8 cellular contexts compared by ENCODE assay signal in genomic region chr9:120928720-120929389, GRCh38. TPM values are rescaled to one million over a fixed set of nuclear protein-coding genes. Genes with fewer than 3 reads are reported as not detected.
DNase-seq lines count a peak whose midpoint lies in the region; ATAC-seq lines count a peak whose summit lies in the region.

No MANE protein-coding gene starts in this region.

- POLR2A ChIA-PET in activated CD4-positive, alpha-beta memory T cell treated with anti-CD3 and anti-CD28 coated beads for 36 hours (lab: Charles Lee), result interaction anchor here (0.8 to 11.5 kb wide), 11 partner anchors 6 to 145 kb away, joined by 3 to 237 read pairs (median 6); no protein-coding TSS in a partner anchor

- peak overlapping the region; percentile 100 for H3K27ac ChIP-seq in effector memory CD4-positive, alpha-beta T cell (ENCODE audit: insufficient read depth, low read length, poor library complexity, severe bottlenecking)

- H3K4me3 Mint-ChIP-seq in activated CD4-positive, alpha-beta memory T cell treated with anti-CD3 and anti-CD28 coated beads for 36 hours, result peak overlapping the region; percentile 80
- H3K4me3 Mint-ChIP-seq in memory B cell, result peak overlapping the region; percentile 82

- no peaks in the 10 kb centered on the region; the same call in 1 of the 2 replicates for H3K36me3 ChIP-seq in H7 (replicated peaks; ENCODE audit: control insufficient read depth, insufficient read depth, low read length)
- H3K36me3 ChIP-seq in effector memory CD4-positive, alpha-beta T cell (ENCODE audit: control insufficient read depth, insufficient read depth, low read length), result no peaks in the 10 kb centered on the region

- H3K36me3 Mint-ChIP-seq in activated CD4-positive, alpha-beta memory T cell treated with anti-CD3 and anti-CD28 coated beads for 36 hours, result peaks cover 23% of the 10 kb centered on the region
- peaks cover 2% of the 10 kb centered on the region for H3K36me3 Mint-ChIP-seq in memory B cell

- peaks cover 7% of the 10 kb centered on the region for H3K27me3 ChIP-seq in H7 (ENCODE audit: control insufficient read depth, insufficient read depth, low read length)
- no peaks in the 10 kb centered on the region for H3K27me3 ChIP-seq in effector memory CD4-positive, alpha-beta T cell (replicated peaks; ENCODE audit: control insufficient read depth, insufficient read depth, low read length, poor library complexity, severe bottlenecking)

- H3K9me3 ChIP-seq in effector memory CD4-positive, alpha-beta T cell (ENCODE audit: control insufficient read depth, low read length), result no peaks in the 10 kb centered on the region

- H3K4me1 Mint-ChIP-seq in activated CD4-positive, alpha-beta memory T cell treated with anti-CD3 and anti-CD28 coated beads for 36 hours (ENCODE audit: low read depth), result peaks cover 66% of the 10 kb centered on the region
- H3K4me1 Mint-ChIP-seq in memory B cell, result peaks cover 48% of the 10 kb centered on the region

- no peaks in the 10 kb centered on the region for H3K27me3 Mint-ChIP-seq in activated CD4-positive, alpha-beta memory T cell treated with anti-CD3 and anti-CD28 coated beads for 36 hours
- no peaks in the 10 kb centered on the region for H3K27me3 Mint-ChIP-seq in memory B cell

- peaks cover 88% of the 10 kb centered on the region for H3K4me1 ChIP-seq in effector memory CD4-positive, alpha-beta T cell (ENCODE audit: control insufficient read depth, insufficient read depth, low read length, poor library complexity, severe bottlenecking)

- H3K27ac Mint-ChIP-seq in activated CD4-positive, alpha-beta memory T cell treated with anti-CD3 and anti-CD28 coated beads for 36 hours, result peak overlapping the region; percentile 99
- peak overlapping the region; percentile 96 for H3K27ac Mint-ChIP-seq in memory B cell

- DNase-seq in H7, result peak; percentile 95
- DNase-seq in NCI-H146 (lab: John Stamatoyannopoulos, UW), result peak; percentile 53
- peak; percentile 86 for DNase-seq in activated CD4-positive, alpha-beta memory T cell treated with anti-CD3 and anti-CD28 coated beads for 36 hours
- peak; percentile 64 to 70 (median 67) for DNase-seq in effector memory CD4-positive, alpha-beta T cell
- DNase-seq in memory B cell (ENCODE audit: low spot score in 2 of 2), result peak; percentile 52 to 72
- peak; percentile 84 for DNase-seq in stimulated activated CD8-positive, alpha-beta memory T cell treated with anti-CD3 and anti-CD28 coated beads, Interleukin-4, amount 100 ng/mL, for 48 hours
- DNase-seq in cortex of kidney (lab: John Stamatoyannopoulos, UW), result no peak

- peaks cover 2% of the 10 kb centered on the region for H3K9me3 Mint-ChIP-seq in activated CD4-positive, alpha-beta memory T cell treated with anti-CD3 and anti-CD28 coated beads for 36 hours
- no peaks in the 10 kb centered on the region for H3K9me3 Mint-ChIP-seq in memory B cell

- intact Hi-C loops in activated CD4-positive, alpha-beta memory T cell treated with anti-CD3 and anti-CD28 coated beads for 36 hours (cut with micrococcal nuclease), result loop anchor here (5.0 to 10.0 kb wide), 2 partner anchors 273 to 426 kb away; partner anchors contain the start of gene RAB14

- H3K4me3 ChIP-seq in GM08714 (ENCODE audit: low read length), result peak overlapping the region; percentile 82
- peak overlapping the region; percentile 64 for H3K4me3 ChIP-seq in H7 (ENCODE audit: insufficient read depth, low read depth, low read length)
- H3K4me3 ChIP-seq in effector memory CD4-positive, alpha-beta T cell (ENCODE audit: insufficient read depth, low read depth, low read length, poor library complexity, severe bottlenecking), result peak overlapping the region; percentile 71

- CTCF ChIA-PET in activated CD4-positive, alpha-beta memory T cell treated with anti-CD3 and anti-CD28 coated beads for 36 hours (lab: Charles Lee), result interaction anchor here (0.7 to 1.9 kb wide), 6 partner anchors 9 to 172 kb away, joined by 3 to 5 read pairs (median 4); no protein-coding TSS in a partner anchor

- ATAC-seq in memory B cell (ENCODE audit: low read depth), result peak; percentile 39

RNA-seq across cellular contexts. Expression of gene TRAF1, which starts 2.3 kb away (rescaled TPM):
- total RNA-seq in H7 (2014; rRNA removed; shearing (Covaris generic)), result 0.97 and 1.4 TPM in 2 replicates
- 100 to 1,000 TPM; 124 TPM for total RNA-seq in activated CD4-positive, alpha-beta memory T cell treated with anti-CD3 and anti-CD28 coated beads for 36 hours

RNA-seq across cellular contexts. Expression of gene PHF19, which starts 51.9 kb away (rescaled TPM):
- 35.5 and 40.1 TPM in 2 replicates for total RNA-seq in H7 (2014; rRNA removed; shearing (Covaris generic))
- total RNA-seq in activated CD4-positive, alpha-beta memory T cell treated with anti-CD3 and anti-CD28 coated beads for 36 hours, result 100 to 1,000 TPM; 183 to 189 TPM

Comparison
In these comparisons a context has a peak if more than half of its experiments do, and no peak if none do; other contexts are left out.
1. RNA of gene TRAF1, which starts 2.3 kb away (total RNA-seq): 124 TPM in activated CD4-positive, alpha-beta memory T cell treated with anti-CD3 and anti-CD28 coated beads for 36 hours; 0.97 to 1.4 TPM in H7; every median in the first group is over 10 times any median in the second.
2. Peak in every context shown above with its lines, with median percentiles within 50 percentile points of each other: H3K4me3 ChIP-seq.